In genomic region chr1:205255941-205256780, GRCh38 we compare ENCODE assay signal across 1 cellular context.
TF ChIP-seq lines count a peak whose summit lies in the region.

No MANE protein-coding gene starts in this region.

TF ChIP-seq in HepG2, 621 proteins besides CTCF, POLR2A, EP300 and RAD21 (continued from another document and continues in another):
- TF ChIP-seq ZBTB37 (CRISPR knock-in tag; IDR thresholded peaks at IDR 0.05), result no peak
- TF ChIP-seq ZBTB7B (CRISPR knock-in tag; IDR thresholded peaks at IDR 0.05), result no peak
- no peak for TF ChIP-seq ZNF558 (CRISPR knock-in tag; IDR thresholded peaks at IDR 0.05; ENCODE audit: borderline replicate concordance)
- TF ChIP-seq, protein P1, sequence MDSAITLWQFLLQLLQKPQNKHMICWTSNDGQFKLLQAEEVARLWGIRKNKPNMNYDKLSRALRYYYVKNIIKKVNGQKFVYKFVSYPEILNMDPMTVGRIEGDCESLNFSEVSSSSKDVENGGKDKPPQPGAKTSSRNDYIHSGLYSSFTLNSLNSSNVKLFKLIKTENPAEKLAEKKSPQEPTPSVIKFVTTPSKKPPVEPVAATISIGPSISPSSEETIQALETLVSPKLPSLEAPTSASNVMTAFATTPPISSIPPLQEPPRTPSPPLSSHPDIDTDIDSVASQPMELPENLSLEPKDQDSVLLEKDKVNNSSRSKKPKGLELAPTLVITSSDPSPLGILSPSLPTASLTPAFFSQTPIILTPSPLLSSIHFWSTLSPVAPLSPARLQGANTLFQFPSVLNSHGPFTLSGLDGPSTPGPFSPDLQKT (CRISPR knock-in tag; IDR thresholded peaks at IDR 0.05; ENCODE audit: borderline replicate concordance), result no peak
- no peak for TF ChIP-seq CSRNP2 (CRISPR knock-in tag; conservative IDR thresholded peaks at IDR 0.05; ENCODE audit: low read depth)
- TF ChIP-seq EED (CRISPR knock-in tag; IDR thresholded peaks at IDR 0.05), result no peak
- TF ChIP-seq ZNF879 (CRISPR knock-in tag; IDR thresholded peaks at IDR 0.05), result no peak
- TF ChIP-seq, protein P2, sequence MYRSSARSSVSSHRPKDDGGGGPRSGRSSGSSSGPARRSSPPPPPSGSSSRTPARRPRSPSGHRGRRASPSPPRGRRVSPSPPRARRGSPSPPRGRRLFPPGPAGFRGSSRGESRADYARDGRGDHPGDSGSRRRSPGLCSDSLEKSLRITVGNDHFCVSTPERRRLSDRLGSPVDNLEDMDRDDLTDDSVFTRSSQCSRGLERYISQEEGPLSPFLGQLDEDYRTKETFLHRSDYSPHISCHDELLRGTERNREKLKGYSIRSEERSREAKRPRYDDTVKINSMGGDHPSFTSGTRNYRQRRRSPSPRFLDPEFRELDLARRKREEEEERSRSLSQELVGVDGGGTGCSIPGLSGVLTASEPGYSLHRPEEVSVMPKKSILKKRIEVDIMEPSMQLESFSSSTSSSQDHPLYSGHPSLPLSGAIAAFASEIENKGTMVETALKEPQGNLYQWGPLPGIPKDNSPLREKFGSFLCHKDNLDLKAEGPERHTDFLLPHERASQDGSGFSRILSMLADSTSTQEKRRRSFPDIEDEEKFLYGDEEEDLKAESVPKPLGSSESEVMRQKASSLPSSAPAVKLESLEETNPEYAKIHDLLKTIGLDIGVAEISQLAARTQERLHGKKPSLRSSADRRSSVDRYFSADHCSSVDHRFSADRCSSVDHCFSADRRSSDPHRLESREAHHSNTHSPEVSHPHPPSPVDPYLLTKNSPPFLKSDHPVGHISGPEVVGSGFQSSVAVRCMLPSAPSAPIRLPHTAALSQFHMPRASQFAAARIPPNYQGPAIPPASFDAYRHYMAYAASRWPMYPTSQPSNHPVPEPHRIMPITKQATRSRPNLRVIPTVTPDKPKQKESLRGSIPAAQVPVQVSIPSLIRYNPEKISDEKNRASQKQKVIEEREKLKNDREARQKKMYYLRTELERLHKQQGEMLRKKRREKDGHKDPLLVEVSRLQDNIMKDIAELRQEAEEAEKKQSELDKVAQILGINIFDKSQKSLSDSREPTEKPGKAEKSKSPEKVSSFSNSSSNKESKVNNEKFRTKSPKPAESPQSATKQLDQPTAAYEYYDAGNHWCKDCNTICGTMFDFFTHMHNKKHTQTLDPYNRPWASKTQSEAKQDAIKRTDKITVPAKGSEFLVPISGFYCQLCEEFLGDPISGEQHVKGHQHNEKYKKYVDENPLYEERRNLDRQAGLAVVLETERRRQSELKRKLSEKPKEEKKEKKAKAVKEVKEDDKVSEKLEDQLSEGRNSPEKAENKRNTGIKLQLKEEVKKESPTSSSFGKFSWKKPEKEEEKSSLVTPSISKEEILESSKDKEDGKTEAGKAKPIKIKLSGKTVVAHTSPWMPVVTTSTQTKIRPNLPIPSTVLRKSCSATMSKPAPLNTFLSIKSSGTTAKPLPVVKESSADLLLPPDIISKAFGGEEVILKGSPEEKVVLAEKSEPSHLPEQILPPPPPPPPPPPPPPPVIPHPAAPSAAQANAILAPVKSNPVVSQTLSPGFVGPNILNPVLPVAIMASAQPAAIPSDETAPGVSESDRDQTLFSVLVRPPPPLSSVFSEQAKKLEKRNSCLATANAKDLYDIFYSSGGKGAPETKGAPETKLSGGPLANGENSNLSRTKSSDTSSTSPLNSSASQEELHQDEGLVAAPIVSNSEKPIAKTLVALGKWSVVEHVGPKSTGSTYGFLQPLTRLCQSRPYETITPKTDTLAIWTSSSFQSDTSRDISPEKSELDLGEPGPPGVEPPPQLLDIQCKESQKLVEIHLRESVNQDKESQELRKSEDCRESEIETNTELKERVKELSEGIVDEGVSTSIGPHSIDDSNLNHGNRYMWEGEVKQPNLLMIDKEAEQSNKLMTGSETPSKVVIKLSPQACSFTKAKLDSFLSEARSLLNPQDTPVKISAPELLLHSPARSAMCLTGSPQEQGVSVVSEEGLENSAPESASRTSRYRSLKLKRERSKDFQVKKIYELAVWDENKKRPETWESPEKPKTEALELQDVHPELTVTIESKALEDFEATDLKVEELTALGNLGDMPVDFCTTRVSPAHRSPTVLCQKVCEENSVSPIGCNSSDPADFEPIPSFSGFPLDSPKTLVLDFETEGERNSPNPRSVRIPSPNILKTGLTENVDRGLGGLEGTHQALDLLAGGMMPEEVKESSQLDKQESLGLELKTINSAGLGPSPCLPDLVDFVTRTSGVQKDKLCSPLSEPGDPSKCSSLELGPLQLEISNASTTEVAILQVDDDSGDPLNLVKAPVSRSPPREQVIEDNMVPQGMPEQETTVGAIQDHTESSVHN (CRISPR knock-in tag; IDR thresholded peaks at IDR 0.05), result no peak
- no peak for TF ChIP-seq NR2F2 (IDR thresholded peaks at IDR 0.05; ENCODE audit: borderline replicate concordance, low read depth)
- TF ChIP-seq TRIM24 (CRISPR knock-in tag; IDR thresholded peaks at IDR 0.05), result no peak
- TF ChIP-seq PHB2 (IDR thresholded peaks at IDR 0.05; ENCODE audit: partially characterized antibody), result no peak
- no peak for TF ChIP-seq MED1 (CRISPR knock-in tag; IDR thresholded peaks at IDR 0.05)
- TF ChIP-seq FLYWCH1 (CRISPR knock-in tag; IDR thresholded peaks at IDR 0.05), result no peak
- no peak for TF ChIP-seq ZNF251 (CRISPR knock-in tag; IDR thresholded peaks at IDR 0.05)
- TF ChIP-seq ZNF776 (CRISPR knock-in tag; IDR thresholded peaks at IDR 0.05), result no peak
- TF ChIP-seq HOXA5 (CRISPR knock-in tag; IDR thresholded peaks at IDR 0.05), result no peak
- no peak for TF ChIP-seq KAT8 (CRISPR knock-in tag; IDR thresholded peaks at IDR 0.05)
- no peak for TF ChIP-seq ZNF260 (CRISPR knock-in tag; IDR thresholded peaks at IDR 0.05; ENCODE audit: borderline replicate concordance, low read depth)
- peak; percentile 29 for TF ChIP-seq YY1 (IDR thresholded peaks at IDR 0.05; ENCODE audit: insufficient read depth, insufficient replicate concordance, low read depth, low read length)
- TF ChIP-seq, protein P3, sequence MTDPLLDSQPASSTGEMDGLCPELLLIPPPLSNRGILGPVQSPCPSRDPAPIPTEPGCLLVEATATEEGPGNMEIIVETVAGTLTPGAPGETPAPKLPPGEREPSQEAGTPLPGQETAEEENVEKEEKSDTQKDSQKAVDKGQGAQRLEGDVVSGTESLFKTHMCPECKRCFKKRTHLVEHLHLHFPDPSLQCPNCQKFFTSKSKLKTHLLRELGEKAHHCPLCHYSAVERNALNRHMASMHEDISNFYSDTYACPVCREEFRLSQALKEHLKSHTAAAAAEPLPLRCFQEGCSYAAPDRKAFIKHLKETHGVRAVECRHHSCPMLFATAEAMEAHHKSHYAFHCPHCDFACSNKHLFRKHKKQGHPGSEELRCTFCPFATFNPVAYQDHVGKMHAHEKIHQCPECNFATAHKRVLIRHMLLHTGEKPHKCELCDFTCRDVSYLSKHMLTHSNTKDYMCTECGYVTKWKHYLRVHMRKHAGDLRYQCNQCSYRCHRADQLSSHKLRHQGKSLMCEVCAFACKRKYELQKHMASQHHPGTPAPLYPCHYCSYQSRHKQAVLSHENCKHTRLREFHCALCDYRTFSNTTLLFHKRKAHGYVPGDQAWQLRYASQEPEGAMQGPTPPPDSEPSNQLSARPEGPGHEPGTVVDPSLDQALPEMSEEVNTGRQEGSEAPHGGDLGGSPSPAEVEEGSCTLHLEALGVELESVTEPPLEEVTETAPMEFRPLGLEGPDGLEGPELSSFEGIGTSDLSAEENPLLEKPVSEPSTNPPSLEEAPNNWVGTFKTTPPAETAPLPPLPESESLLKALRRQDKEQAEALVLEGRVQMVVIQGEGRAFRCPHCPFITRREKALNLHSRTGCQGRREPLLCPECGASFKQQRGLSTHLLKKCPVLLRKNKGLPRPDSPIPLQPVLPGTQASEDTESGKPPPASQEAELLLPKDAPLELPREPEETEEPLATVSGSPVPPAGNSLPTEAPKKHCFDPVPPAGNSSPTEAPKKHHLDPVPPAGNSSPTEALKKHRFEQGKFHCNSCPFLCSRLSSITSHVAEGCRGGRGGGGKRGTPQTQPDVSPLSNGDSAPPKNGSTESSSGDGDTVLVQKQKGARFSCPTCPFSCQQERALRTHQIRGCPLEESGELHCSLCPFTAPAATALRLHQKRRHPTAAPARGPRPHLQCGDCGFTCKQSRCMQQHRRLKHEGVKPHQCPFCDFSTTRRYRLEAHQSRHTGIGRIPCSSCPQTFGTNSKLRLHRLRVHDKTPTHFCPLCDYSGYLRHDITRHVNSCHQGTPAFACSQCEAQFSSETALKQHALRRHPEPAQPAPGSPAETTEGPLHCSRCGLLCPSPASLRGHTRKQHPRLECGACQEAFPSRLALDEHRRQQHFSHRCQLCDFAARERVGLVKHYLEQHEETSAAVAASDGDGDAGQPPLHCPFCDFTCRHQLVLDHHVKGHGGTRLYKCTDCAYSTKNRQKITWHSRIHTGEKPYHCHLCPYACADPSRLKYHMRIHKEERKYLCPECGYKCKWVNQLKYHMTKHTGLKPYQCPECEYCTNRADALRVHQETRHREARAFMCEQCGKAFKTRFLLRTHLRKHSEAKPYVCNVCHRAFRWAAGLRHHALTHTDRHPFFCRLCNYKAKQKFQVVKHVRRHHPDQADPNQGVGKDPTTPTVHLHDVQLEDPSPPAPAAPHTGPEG (CRISPR knock-in tag; IDR thresholded peaks at IDR 0.05), result no peak
- TF ChIP-seq SRSF1 (optimal IDR thresholded peaks at IDR 0.05; ENCODE audit: low read depth, low read length), result no peak
- no peak for TF ChIP-seq ATF7-NPFF (CRISPR knock-in tag; IDR thresholded peaks at IDR 0.05; ENCODE audit: low read depth)
- TF ChIP-seq FOXP4 (CRISPR knock-in tag; IDR thresholded peaks at IDR 0.05), result no peak
- TF ChIP-seq ZNF230 (CRISPR knock-in tag; IDR thresholded peaks at IDR 0.05), result no peak
- TF ChIP-seq ZNF790 (CRISPR knock-in tag; IDR thresholded peaks at IDR 0.05; ENCODE audit: borderline replicate concordance), result no peak
- TF ChIP-seq HOXA7 (CRISPR knock-in tag; IDR thresholded peaks at IDR 0.05), result no peak
- no peak for TF ChIP-seq SETDB1 (CRISPR knock-in tag; IDR thresholded peaks at IDR 0.05; ENCODE audit: borderline replicate concordance)
- TF ChIP-seq SCMH1 (CRISPR knock-in tag; IDR thresholded peaks at IDR 0.05; ENCODE audit: borderline replicate concordance), result no peak
- TF ChIP-seq RXRB (CRISPR knock-in tag; IDR thresholded peaks at IDR 0.05; ENCODE audit: borderline replicate concordance), result peak; percentile 23; the same call in 1 of the 2 replicates
- no peak for TF ChIP-seq ZNF331 (CRISPR knock-in tag; IDR thresholded peaks at IDR 0.05)
- no peak for TF ChIP-seq ZNF597 (CRISPR knock-in tag; IDR thresholded peaks at IDR 0.05)
- no peak for TF ChIP-seq TMF1 (CRISPR knock-in tag; IDR thresholded peaks at IDR 0.05; ENCODE audit: low read depth)
- no peak for TF ChIP-seq AGO2 (optimal IDR thresholded peaks at IDR 0.05; ENCODE audit: low read depth, low read length)
- TF ChIP-seq ZNF501 (CRISPR knock-in tag; IDR thresholded peaks at IDR 0.05), result peak; percentile 61; the same call in 1 of the 2 replicates
